In genomic region chr17:77421635-77421982, GRCh38 we compare ENCODE assay signal across 8 cellular contexts.
DNase-seq lines count a peak whose midpoint lies in the region; TF ChIP-seq lines count a peak whose summit lies in the region.

No MANE protein-coding gene starts in this region.

- H3K4me1 Mint-ChIP-seq in CD14-positive monocyte: peaks cover 59% of the 10 kb centered on the region
- H3K4me1 Mint-ChIP-seq in endodermal cell: peaks cover 44% of the 10 kb centered on the region

- H3K4me1 ChIP-seq in OCI-LY3 (ENCODE audit: low read length): peaks cover 7% of the 10 kb centered on the region; the same call in 1 of the 2 replicates
- peaks cover 35% of the 10 kb centered on the region for H3K4me1 ChIP-seq in endodermal cell (ENCODE audit: control insufficient read depth, insufficient read depth, low read length)
- peaks cover 60 to 65% of the 10 kb centered on the region in 2 experiments for H3K4me1 ChIP-seq in trophoblast cell (ENCODE audit: control insufficient read depth in 1 of 2, insufficient read depth in 2 of 2, low read length in 2 of 2)

- peak overlapping the region; percentile 33 for H2AK5ac ChIP-seq in trophoblast cell (ENCODE audit: low read length)

- H4K91ac ChIP-seq in trophoblast cell (ENCODE audit: low read depth, low read length): peak overlapping the region; percentile 44

- peaks cover 21% of the 10 kb centered on the region for H3K79me1 ChIP-seq in trophoblast cell (ENCODE audit: low read length)

- peak overlapping the region; percentile 12 for H2BK5ac ChIP-seq in trophoblast cell (ENCODE audit: low read depth, low read length, poor library complexity)

- H3K4me2 ChIP-seq in OCI-LY3 (ENCODE audit: low read length) (peak overlapping the region; percentile 45), trophoblast cell (ENCODE audit: low read length) (no peak overlapping the region)

- no peak overlapping the region for H3K9ac ChIP-seq in OCI-LY3 (ENCODE audit: low read length)
- no peak overlapping the region for H3K9ac ChIP-seq in endodermal cell (ENCODE audit: extremely low read depth, low read length, poor library complexity, severe bottlenecking)
- no peak overlapping the region for H3K9ac ChIP-seq in trophoblast cell (ENCODE audit: low read length)

- no peak overlapping the region for H4K8ac ChIP-seq in trophoblast cell (ENCODE audit: low read depth, low read length)

- peak overlapping the region; percentile 20 for H2BK12ac ChIP-seq in trophoblast cell (ENCODE audit: low read length)

- H3K4ac ChIP-seq in trophoblast cell (ENCODE audit: low read depth, low read length): peak overlapping the region; percentile 37

- H3K79me2 ChIP-seq in OCI-LY3 (ENCODE audit: low read length) (no peaks in the 10 kb centered on the region), trophoblast cell (ENCODE audit: control insufficient read depth, insufficient read depth, low read length, poor library complexity) (no peaks in the 10 kb centered on the region)

- 74 to 78% methylated on average over 13 of the region's 13 CpGs for WGBS in endodermal cell (ENCODE audit: insufficient coverage in 1 of 2, insufficient read length in 1 of 2), 2 experiments
- WGBS in trophoblast cell (ENCODE audit: extremely low coverage, insufficient coverage, insufficient read length): no CpG with 5 or more reads among the region's 13 CpGs

- H3K4me3 Mint-ChIP-seq in CD14-positive monocyte (peak overlapping the region; percentile 54 to 77), endodermal cell (peak overlapping the region; percentile 40)

- peak overlapping the region; percentile 17 for H3K18ac ChIP-seq in trophoblast cell (ENCODE audit: low read length)

- H3K27me3 ChIP-seq in OCI-LY3 (ENCODE audit: low read depth, low read length) (peaks cover 15% of the 10 kb centered on the region), endodermal cell (ENCODE audit: control insufficient read depth, insufficient read depth, low read length, poor library complexity, severe bottlenecking) (no peaks in the 10 kb centered on the region), trophoblast cell (ENCODE audit: insufficient read depth, low read length) (no peaks in the 10 kb centered on the region)

- TF ChIP-seq CTCF in CD14-positive monocyte (IDR thresholded peaks at IDR 0.05) (no peak), OCI-LY3 (IDR thresholded peaks at IDR 0.05; ENCODE audit: low read depth, low read length) (no peak), endodermal cell (conservative IDR thresholded peaks at IDR 0.05) (no peak), GM10266 (IDR thresholded peaks at IDR 0.05; ENCODE audit: control insufficient read depth, insufficient read depth, low read depth, missing control alignments) (no peak)

- intact Hi-C loops in CD14-positive monocyte (cut with micrococcal nuclease): no loop called here

- peak overlapping the region; percentile 42 for H3K4me3 ChIP-seq in OCI-LY3 (ENCODE audit: low read length)
- no peak overlapping the region for H3K4me3 ChIP-seq in endodermal cell (ENCODE audit: low read length)
- H3K4me3 ChIP-seq in trophoblast cell (ENCODE audit: low read depth, low read length): no peak overlapping the region

- H3K36me3 ChIP-seq in OCI-LY3 (replicated peaks; ENCODE audit: low read depth, low read length) (no peaks in the 10 kb centered on the region), endodermal cell (ENCODE audit: control insufficient read depth, insufficient read depth, low read length) (peaks cover 9% of the 10 kb centered on the region), trophoblast cell (ENCODE audit: control insufficient read depth in 1 of 2, insufficient read depth in 2 of 2, low read length in 2 of 2) (peaks cover 1 to 3% of the 10 kb centered on the region in 2 experiments)

- DNase-seq in CD14-positive monocyte (ENCODE audit: low spot score): no peak
- DNase-seq in endodermal cell: no peak
- no peak for DNase-seq in trophoblast cell
- DNase-seq in C1 segment of cervical spinal cord (lab: John Stamatoyannopoulos, UW): no peak
- DNase-seq in germinal center (ENCODE audit: low spot score): no peak
- no peak for DNase-seq in GM10266 (ENCODE audit: extremely low spot score)
- DNase-seq in EL: no peak

- H4K20me1 ChIP-seq in OCI-LY3 (ENCODE audit: insufficient read depth, low read length): no peaks in the 10 kb centered on the region

- H3K36me3 Mint-ChIP-seq in CD14-positive monocyte: peaks cover 13 to 59% of the 10 kb centered on the region in 2 donors
- H3K36me3 Mint-ChIP-seq in endodermal cell (ENCODE audit: low read depth): no peaks in the 10 kb centered on the region

- H3K9me3 Mint-ChIP-seq in CD14-positive monocyte (no peaks in the 10 kb centered on the region), endodermal cell (no peaks in the 10 kb centered on the region)

- no peak overlapping the region for H3K23ac ChIP-seq in trophoblast cell (ENCODE audit: low read length)

- H3K27me3 Mint-ChIP-seq in CD14-positive monocyte (ENCODE audit: low read depth in 3 of 3): peaks cover 0 to 3% (median 1%) of the 10 kb centered on the region in 3 donors
- no peaks in the 10 kb centered on the region for H3K27me3 Mint-ChIP-seq in endodermal cell (ENCODE audit: insufficient read depth)

- no peak overlapping the region for H4K12ac ChIP-seq in trophoblast cell (ENCODE audit: low read depth, low read length)

- peak overlapping the region in 1 of 7 donors; percentile 10 for H3K27ac Mint-ChIP-seq in CD14-positive monocyte
- H3K27ac Mint-ChIP-seq in endodermal cell: peak overlapping the region; percentile 94

- H3K9me3 ChIP-seq in OCI-LY3 (ENCODE audit: insufficient read depth, low read length): no peaks in the 10 kb centered on the region
- H3K9me3 ChIP-seq in endodermal cell (ENCODE audit: control insufficient read depth, low read length): no peaks in the 10 kb centered on the region
- no peaks in the 10 kb centered on the region for H3K9me3 ChIP-seq in trophoblast cell (ENCODE audit: insufficient read depth, low read depth, low read length)

- peak overlapping the region; percentile 7 for H3K14ac ChIP-seq in trophoblast cell (ENCODE audit: low read length)

- H3K27ac ChIP-seq in OCI-LY3 (ENCODE audit: low read length) (no peak overlapping the region), endodermal cell (ENCODE audit: low read depth, low read length) (no peak overlapping the region), trophoblast cell (ENCODE audit: low read depth, low read length) (peak overlapping the region; percentile 25)

- H2BK120ac ChIP-seq in trophoblast cell (ENCODE audit: insufficient read depth, low read length, poor library complexity): peak overlapping the region; percentile 14

- H2AFZ ChIP-seq in OCI-LY3 (ENCODE audit: low read depth, low read length): peak overlapping the region; percentile 52
- no peak overlapping the region for H2AFZ ChIP-seq in trophoblast cell (ENCODE audit: insufficient read depth, low read length, poor library complexity)
